ENCODE assay signal across 1 cellular context in the genomic region with DNA sequence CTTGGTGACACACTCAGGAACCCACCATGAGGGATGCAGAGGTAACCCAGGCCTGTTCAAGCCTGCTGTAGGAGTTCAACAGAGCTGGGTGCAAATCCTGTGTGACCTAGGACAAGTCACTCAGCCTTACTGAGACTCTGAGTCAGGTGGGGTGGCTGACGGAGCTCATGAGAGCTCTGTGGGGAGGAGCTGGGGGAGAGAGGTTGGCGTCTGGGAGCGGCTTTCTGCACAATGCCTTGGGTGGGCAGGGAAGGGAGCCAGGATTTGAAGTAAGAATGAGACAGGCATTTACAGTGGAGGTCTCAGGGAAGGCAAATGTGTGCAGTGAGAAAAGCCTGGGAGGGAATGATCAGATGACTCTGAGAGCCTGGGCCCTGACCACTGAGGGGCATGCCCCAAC.
TF ChIP-seq lines count a peak whose summit lies in the region.

No MANE protein-coding gene starts in this region.

TF ChIP-seq in H1, 55 proteins besides CTCF, POLR2A, EP300 and RAD21:
- TF ChIP-seq CHD1 (IDR thresholded peaks at IDR 0.05; ENCODE audit: low read depth, low read length) (no peak), KDM4A (IDR thresholded peaks at IDR 0.05; ENCODE audit: low read depth, low read length, severe bottlenecking) (no peak), RNF2 (IDR thresholded peaks at IDR 0.05; ENCODE audit: borderline replicate concordance, low read depth, low read length, missing control alignments, poor library complexity, severe bottlenecking) (no peak), JUN (IDR thresholded peaks at IDR 0.05; ENCODE audit: low read depth, low read length) (no peak), CTBP2 (IDR thresholded peaks at IDR 0.05; ENCODE audit: borderline replicate concordance, insufficient read depth, insufficient read length, low read length) (no peak), SP1 (IDR thresholded peaks at IDR 0.05; ENCODE audit: low read depth, low read length) (no peak), SUZ12 (IDR thresholded peaks at IDR 0.05; ENCODE audit: low read length) (no peak), ASH2L (IDR thresholded peaks at IDR 0.05; ENCODE audit: low read length) (no peak), SIX5 (IDR thresholded peaks at IDR 0.05; ENCODE audit: low read depth, low read length) (no peak), KDM5A (IDR thresholded peaks at IDR 0.05; ENCODE audit: low read length) (no peak), EZH2 (IDR thresholded peaks at IDR 0.05; ENCODE audit: low read depth, low read length, severe bottlenecking) (no peak), CBX8 (IDR thresholded peaks at IDR 0.05; ENCODE audit: borderline replicate concordance, low read depth, low read length) (no peak), FOSL1 (IDR thresholded peaks at IDR 0.05; ENCODE audit: insufficient read depth, low read depth, low read length) (no peak), CHD2 (IDR thresholded peaks at IDR 0.05; ENCODE audit: low read length) (no peak)
- TF ChIP-seq, protein P1, sequence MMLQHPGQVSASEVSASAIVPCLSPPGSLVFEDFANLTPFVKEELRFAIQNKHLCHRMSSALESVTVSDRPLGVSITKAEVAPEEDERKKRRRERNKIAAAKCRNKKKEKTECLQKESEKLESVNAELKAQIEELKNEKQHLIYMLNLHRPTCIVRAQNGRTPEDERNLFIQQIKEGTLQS (IDR thresholded peaks at IDR 0.05; ENCODE audit: insufficient read depth, low read depth, low read length) = no peak
